Comparison of ENCODE assay signal across 9 cellular contexts in the genomic region with DNA sequence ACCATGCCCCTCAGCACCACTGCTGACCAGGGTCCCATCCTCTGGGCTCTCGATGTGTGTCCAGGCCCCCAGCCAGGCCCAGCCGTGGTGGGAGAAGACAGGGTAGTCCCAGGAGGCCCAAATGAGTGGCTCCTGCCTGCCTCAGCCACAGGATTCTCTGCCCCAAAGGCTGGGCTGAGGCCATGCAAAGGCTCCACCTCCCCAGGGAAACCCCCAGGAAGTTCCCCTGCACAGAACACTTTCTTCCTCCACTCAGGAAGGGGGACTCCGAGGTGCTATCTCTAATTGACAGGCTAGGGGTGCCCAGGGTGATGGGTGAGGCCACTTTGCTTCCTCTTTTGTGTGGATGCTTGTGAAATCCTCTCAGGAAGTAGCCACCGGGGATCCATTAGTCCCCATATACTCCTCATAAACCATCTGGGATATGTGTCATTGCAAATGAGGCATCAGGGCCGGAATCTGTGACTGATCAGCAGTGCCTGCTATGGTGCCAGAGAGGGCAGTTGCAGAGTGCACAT. TPM values are rescaled to one million over a fixed set of nuclear protein-coding genes. Genes with fewer than 3 reads are reported as not detected.
DNase-seq lines count a peak whose midpoint lies in the region; ATAC-seq and TF ChIP-seq lines count a peak whose summit lies in the region.
"Had no signal": no experiment of that assay in that cellular context is flagged by ENCODE, and none has a peak within 500 bp of the region (broad histone marks: within the 10 kb centered on the region; RNA-seq: fewer than 3 reads in every experiment).

No MANE protein-coding gene starts in this region.

- H3K4me1 Mint-ChIP-seq in activated naive CD8-positive, alpha-beta T cell treated with anti-CD3 and anti-CD28 coated beads for 36 hours, result peaks cover 12% of the 10 kb centered on the region

- H3K4me3 Mint-ChIP-seq in activated naive CD8-positive, alpha-beta T cell treated with anti-CD3 and anti-CD28 coated beads for 36 hours, result no peak overlapping the region

- H3K27ac ChIP-seq in uterus, result no peak overlapping the region

- H3K4me1 ChIP-seq in uterus, result peaks cover 0 to 4% of the 10 kb centered on the region in 2 donors

- H3K9me3 Mint-ChIP-seq in activated naive CD8-positive, alpha-beta T cell treated with anti-CD3 and anti-CD28 coated beads for 36 hours, result no peaks in the 10 kb centered on the region

- no peaks in the 10 kb centered on the region for H3K27me3 ChIP-seq in uterus

- ATAC-seq in GM19397 (IDR thresholded peaks at IDR 0.05; ENCODE audit: unreplicated experiment), result peak; percentile 65
- ATAC-seq in HG03354 (IDR thresholded peaks at IDR 0.05; ENCODE audit: poor library complexity, severe bottlenecking, unreplicated experiment), result peak; percentile 77
- ATAC-seq: HCT116 had no signal

- H3K4me3 ChIP-seq in uterus, result no peak overlapping the region

- H3K27me3 Mint-ChIP-seq in activated naive CD8-positive, alpha-beta T cell treated with anti-CD3 and anti-CD28 coated beads for 36 hours, result peaks cover 29% of the 10 kb centered on the region

- H3K9me3 ChIP-seq in uterus, result no peaks in the 10 kb centered on the region

- DNase-seq in GM10266 (ENCODE audit: extremely low spot score), result peak; percentile 81
- DNase-seq in activated naive CD8-positive, alpha-beta T cell treated with anti-CD3 and anti-CD28 coated beads for 36 hours, result peak; percentile 63
- no peak for DNase-seq in pons (ENCODE audit: low spot score)
- no peak for DNase-seq in uterus
- no peak for DNase-seq in hypothalamus (lab: John Stamatoyannopoulos, UW)
- no peak for DNase-seq in foreskin melanocyte

- H3K36me3 ChIP-seq in uterus, result no peaks in the 10 kb centered on the region

- TF ChIP-seq POLR2A in uterus (IDR thresholded peaks at IDR 0.05), result no peak

- intact Hi-C loops in uterus (cut with DNase I; ENCODE audit: low total_unique reads), result no loop called here

- no peaks in the 10 kb centered on the region for H3K36me3 Mint-ChIP-seq in activated naive CD8-positive, alpha-beta T cell treated with anti-CD3 and anti-CD28 coated beads for 36 hours

- H3K27ac Mint-ChIP-seq in activated naive CD8-positive, alpha-beta T cell treated with anti-CD3 and anti-CD28 coated beads for 36 hours, result no peak overlapping the region

- no peak for TF ChIP-seq CTCF in GM10266 (IDR thresholded peaks at IDR 0.05; ENCODE audit: control insufficient read depth, insufficient read depth, low read depth, missing control alignments)
- TF ChIP-seq CTCF in uterus (IDR thresholded peaks at IDR 0.05), result no peak

RNA-seq across cellular contexts. Expression of gene TDRD7, which starts 23.1 kb away (rescaled TPM):
- total RNA-seq in activated naive CD8-positive, alpha-beta T cell treated with anti-CD3 and anti-CD28 coated beads for 36 hours, result 1 to 10 TPM; 4.1 to 4.5 TPM
- 10 to 100 TPM in 3 of 4 donors, 1 to 10 TPM in 1; 3.6 to 19.4 (median 14.8) TPM for total RNA-seq in uterus

Comparison
In these comparisons a context has a peak if more than half of its experiments do, and no peak if none do; other contexts are left out.
1. DNase-seq: peak in GM10266 (single experiment) and activated naive CD8-positive, alpha-beta T cell treated with anti-CD3 and anti-CD28 coated beads for 36 hours (single experiment); none in pons (single experiment), uterus (0 of 2), hypothalamus (0 of 51) and foreskin melanocyte (single experiment).